ENCODE assay signal across 8 cellular contexts in the genomic region with DNA sequence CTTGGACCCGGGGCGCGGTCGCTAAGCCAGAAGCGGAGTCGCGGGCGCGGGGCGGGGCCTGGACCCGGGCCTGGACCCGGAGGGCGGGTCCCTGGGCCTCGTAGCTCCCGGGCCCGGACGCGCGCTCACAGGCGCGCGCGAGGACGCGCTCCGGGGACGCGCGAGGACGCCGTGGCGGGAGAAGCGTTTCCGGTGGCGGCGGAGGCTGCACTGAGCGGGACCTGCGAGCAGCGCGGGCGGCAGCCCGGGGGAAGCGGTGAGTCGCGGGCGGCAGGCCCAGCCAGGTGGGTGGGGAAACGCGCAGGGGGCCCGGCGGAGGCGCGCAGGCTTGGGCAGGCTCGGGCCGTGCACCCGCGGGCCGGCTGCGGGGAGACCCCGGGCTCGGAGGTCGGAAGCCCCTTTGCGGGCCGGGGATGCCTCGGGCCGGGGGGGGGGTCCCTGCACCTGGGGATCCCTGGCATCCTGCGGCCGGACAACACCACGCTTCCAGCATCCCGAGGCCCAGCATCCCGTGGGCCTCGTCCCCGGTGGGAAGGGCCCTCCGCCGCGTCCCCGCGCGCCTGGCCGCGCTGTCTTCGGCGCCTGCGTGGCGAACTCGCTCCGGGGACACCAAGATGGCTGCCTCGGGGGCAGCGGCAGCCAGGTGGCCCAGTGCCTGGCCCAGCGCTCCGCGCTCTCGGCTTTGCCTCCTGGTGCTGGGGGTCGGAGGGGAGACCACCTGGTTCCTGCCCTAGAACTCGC. TPM values are rescaled to one million over a fixed set of nuclear protein-coding genes. Genes with fewer than 3 reads are reported as not detected.
DNase-seq lines count a peak whose midpoint lies in the region; ATAC-seq and TF ChIP-seq lines count a peak whose summit lies in the region.

A gene with protein sequence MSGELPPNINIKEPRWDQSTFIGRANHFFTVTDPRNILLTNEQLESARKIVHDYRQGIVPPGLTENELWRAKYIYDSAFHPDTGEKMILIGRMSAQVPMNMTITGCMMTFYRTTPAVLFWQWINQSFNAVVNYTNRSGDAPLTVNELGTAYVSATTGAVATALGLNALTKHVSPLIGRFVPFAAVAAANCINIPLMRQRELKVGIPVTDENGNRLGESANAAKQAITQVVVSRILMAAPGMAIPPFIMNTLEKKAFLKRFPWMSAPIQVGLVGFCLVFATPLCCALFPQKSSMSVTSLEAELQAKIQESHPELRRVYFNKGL (plus strand): TSS at position 177 of the 741 bp plus-strand sequence. CDS start 13,544 bp downstream, outside the sequence.

- peaks cover 0 to 3% (median 3%) of the 10 kb centered on the region in 3 donors for H3K27me3 Mint-ChIP-seq in immature natural killer cell (ENCODE audit: low read depth in 3 of 3)

- H3K27ac Mint-ChIP-seq in immature natural killer cell: peak within 1 kb of the TSS; percentile 74 to 90 (median 82)

- peak; percentile 86 for DNase-seq in NCI-H82 (lab: John Stamatoyannopoulos, UW)
- no peak for DNase-seq in NCI-H82 treated with DMSO at 0.1 percent for 48 hours (lab: John Stamatoyannopoulos, UW; ENCODE audit: unreplicated experiment)
- peak; percentile 81 to 88 for DNase-seq in NCI-H2081 (lab: John Stamatoyannopoulos, UW)
- DNase-seq in mammary epithelial cell: peak; percentile 72
- DNase-seq in immature natural killer cell: peak; percentile 66 to 75 (median 73)
- peak; percentile 94 for DNase-seq in spleen

- no peaks in the 10 kb centered on the region for H3K36me3 Mint-ChIP-seq in immature natural killer cell

- peak within 1 kb of the TSS; percentile 88 for H3K9ac ChIP-seq in mammary epithelial cell (ENCODE audit: insufficient read depth, low read length)

- peak; percentile 77 for ATAC-seq in HG02840 (IDR thresholded peaks at IDR 0.05; ENCODE audit: low FRiP score, unreplicated experiment)

- peak within 1 kb of the TSS; percentile 64 to 87 (median 78) for H3K4me3 ChIP-seq in mammary epithelial cell (replicated peaks in 1 of 3; ENCODE audit: insufficient read depth in 1 of 3, low read depth in 2 of 3, low read length in 3 of 3)
- peak within 1 kb of the TSS; percentile 60 to 99 (median 96) for H3K4me3 ChIP-seq in spleen

- TF ChIP-seq CTCF in VCaP (conservative IDR thresholded peaks at IDR 0.05) (no peak), mammary epithelial cell (conservative IDR thresholded peaks at IDR 0.05 in 1 of 2, IDR thresholded peaks at IDR 0.05 in 1 of 2; ENCODE audit: extremely low read depth in 1 of 2, insufficient read depth in 1 of 2, low read depth in 1 of 2, low read length in 2 of 2) (no peak), spleen (IDR thresholded peaks at IDR 0.05 in 8 of 11, conservative IDR thresholded peaks at IDR 0.05 in 3 of 11) (no peak)

- CTCF ChIA-PET in mammary epithelial cell (lab: Charles Lee; ENCODE audit: low non-redundant PET): no interaction called here

- intact Hi-C loops in mammary epithelial cell (cut with micrococcal nuclease) (no loop called here), spleen (cut with DNase I; ENCODE audit: low total_unique reads) (no loop called here)

- no TSS peak for BruUV-seq in mammary epithelial cell (replicated peaks; lab: Mats Ljungman, UMichigan)

- dilution Hi-C loops in mammary epithelial cell (cut with HindIII; ENCODE audit: low sequenced_read_pairs): no loop called here

- H3K4me1 ChIP-seq in mammary epithelial cell (ENCODE audit: insufficient read depth, low read length) (peaks cover 16% of the 10 kb centered on the region), spleen (peaks cover 10 to 54% (median 38%) of the 10 kb centered on the region in 6 donors)

- H3K36me3 ChIP-seq in mammary epithelial cell (ENCODE audit: insufficient read depth, low read length) (no peaks in the 10 kb centered on the region), spleen (peaks cover 0 to 21% (median 0%) of the 10 kb centered on the region in 6 donors)

- H4K20me1 ChIP-seq in mammary epithelial cell (ENCODE audit: insufficient read depth, low read length): no peaks in the 10 kb centered on the region

- H3K27me3 ChIP-seq in mammary epithelial cell (ENCODE audit: insufficient read depth, low read length) (no peaks in the 10 kb centered on the region), spleen (replicated peaks in 1 of 7) (peaks cover 0 to 5% (median 0%) of the 10 kb centered on the region in 7 donors)

- H3K9me3 Mint-ChIP-seq in immature natural killer cell: no peaks in the 10 kb centered on the region

- WGBS in mammary epithelial cell (ENCODE audit: low coverage, missing lambda C conversion rate): 8% methylated on average over 7 of the region's 94 CpGs
- 0 to 4% (median 1%) methylated on average over 9 to 94 of the region's 94 CpGs for WGBS in spleen, 5 donors

- H3K4me3 Mint-ChIP-seq in immature natural killer cell: peak within 1 kb of the TSS; percentile 93 to 97 (median 94)

- peaks cover 44 to 54% of the 10 kb centered on the region in 2 donors for H3K4me1 Mint-ChIP-seq in immature natural killer cell

- in situ Hi-C loops in mammary epithelial cell (cut with MboI; ENCODE audit: low sequenced_read_pairs in 2 of 2): no loop called here

- H2AFZ ChIP-seq in mammary epithelial cell (ENCODE audit: low read depth, low read length): peak within 1 kb of the TSS; percentile 98

- no peak for TF ChIP-seq POLR2A in spleen (IDR thresholded peaks at IDR 0.05)

- H3K9me3 ChIP-seq in mammary epithelial cell (replicated peaks; ENCODE audit: insufficient read depth, low read length) (no peaks in the 10 kb centered on the region), spleen (no peaks in the 10 kb centered on the region)

- H3K27ac ChIP-seq in VCaP: peak within 1 kb of the TSS; percentile 83
- peak within 1 kb of the TSS; percentile 54 for H3K27ac ChIP-seq in mammary epithelial cell (ENCODE audit: insufficient read depth, low read depth, low read length)
- peak within 1 kb of the TSS; percentile 63 to 90 (median 85) for H3K27ac ChIP-seq in spleen

- H3K79me2 ChIP-seq in mammary epithelial cell (ENCODE audit: insufficient read depth, low read length): peaks cover 52% of the 10 kb centered on the region

- H3K4me2 ChIP-seq in mammary epithelial cell (ENCODE audit: insufficient read depth, low read depth, low read length): peak within 1 kb of the TSS; percentile 88

RNA-seq across cellular contexts. Expression of the gene that starts here (rescaled TPM):
- total RNA-seq in mammary epithelial cell: 10 to 100 TPM; 75.8 to 79.4 TPM
- 155 TPM for polyA plus RNA-seq in mammary epithelial cell
- polyA minus RNA-seq in mammary epithelial cell: 260 TPM
- 10 to 100 TPM; 24.4 to 40.3 (median 24.9) TPM for polyA plus RNA-seq in immature natural killer cell
- total RNA-seq in spleen: 10 to 100 TPM; 28.2 to 57.3 (median 45.0) TPM
- polyA plus RNA-seq in spleen: 10 to 100 TPM in 2 of 3 donors, 1 to 10 TPM in 1; 7.5 to 11.6 (median 11.3) TPM
